ENCODE assay signal across 8 cellular contexts in the genomic region with DNA sequence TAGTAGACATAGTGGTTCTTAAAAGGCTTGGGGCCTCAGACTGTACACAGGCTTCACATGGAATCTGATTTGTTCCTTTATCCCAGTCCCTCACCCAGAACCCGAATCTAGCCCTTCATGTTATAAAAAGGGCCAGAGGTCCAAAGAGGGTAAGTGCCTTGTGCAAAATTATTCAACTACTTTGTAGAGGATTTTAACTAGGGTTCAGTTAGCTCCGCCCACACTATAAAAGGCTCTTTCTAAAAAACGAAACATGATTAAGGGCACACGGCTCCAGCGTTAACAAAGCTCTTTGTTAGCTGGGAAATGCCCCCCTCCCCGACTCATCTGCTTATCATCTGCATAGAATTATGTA. TPM values are rescaled to one million over a fixed set of nuclear protein-coding genes. Genes with fewer than 3 reads are reported as not detected.
A peak's percentile ranks its signal among the peaks of the same experiment; 100 is the strongest.
DNase-seq lines count a peak whose midpoint lies in the region; ATAC-seq and TF ChIP-seq lines count a peak whose summit lies in the region.

No MANE protein-coding gene starts in this region.

- peak overlapping the region; percentile 82 for H3K4me3 Mint-ChIP-seq in activated CD4-positive, alpha-beta T cell treated with anti-CD3 and anti-CD28 coated beads for 36 hours
- H3K4me3 Mint-ChIP-seq in WTC11: peak overlapping the region; percentile 85

- peaks cover 1% of the 10 kb centered on the region for H3K36me3 Mint-ChIP-seq in activated CD4-positive, alpha-beta T cell treated with anti-CD3 and anti-CD28 coated beads for 36 hours (ENCODE audit: low read depth)
- peaks cover 19% of the 10 kb centered on the region for H3K36me3 Mint-ChIP-seq in WTC11

- intact Hi-C loops in activated CD4-positive, alpha-beta T cell treated with anti-CD3 and anti-CD28 coated beads for 36 hours (cut with DNase I, micrococcal nuclease): loop anchor here (1.0 to 10.0 kb wide), 6 partner anchors 64 to 584 kb away; no protein-coding TSS in a partner anchor

- TF ChIP-seq CTCF in WTC11 (IDR thresholded peaks at IDR 0.05) (no peak), suprapubic skin (IDR thresholded peaks at IDR 0.05) (no peak), WERI-Rb-1 (IDR thresholded peaks at IDR 0.05; ENCODE audit: low read depth, low read length) (no peak), GM10266 (IDR thresholded peaks at IDR 0.05; ENCODE audit: control insufficient read depth, insufficient read depth, low read depth, missing control alignments) (no peak)

- TF ChIP-seq EP300 in suprapubic skin (IDR thresholded peaks at IDR 0.05): no peak

- 10% methylated on average over 6 of the region's 6 CpGs for WGBS in suprapubic skin

- H3K27ac ChIP-seq in iPS-18a (ENCODE audit: low read length): no peak overlapping the region
- H3K27ac ChIP-seq in suprapubic skin: no peak overlapping the region
- H3K27ac ChIP-seq in WERI-Rb-1: no peak overlapping the region

- CTCF ChIA-PET in activated CD4-positive, alpha-beta T cell treated with anti-CD3 and anti-CD28 coated beads for 36 hours (lab: Charles Lee): interaction anchor here (0.5 to 5.5 kb wide), 9 partner anchors 17 to 532 kb away, joined by 3 to 84 read pairs (median 4); no protein-coding TSS in a partner anchor
- CTCF ChIA-PET in WTC11 (lab: Charles Lee): interaction anchor here (0.6 to 4.2 kb wide), 45 partner anchors 11 to 534 kb away, joined by 3 to 69 read pairs (median 4); a partner anchor contains a TSS

- no peak overlapping the region for H3K9ac ChIP-seq in iPS-18a (ENCODE audit: low read length)

- no peak for DNase-seq in activated CD4-positive, alpha-beta T cell treated with anti-CD3 and anti-CD28 coated beads for 36 hours
- DNase-seq in activated CD4-positive, alpha-beta T cell treated with anti-CD3 and anti-CD28 coated beads, Interleukin-2, amount 50 U/mL, for 1 hour: no peak
- DNase-seq in WTC11 (ENCODE audit: low spot score) (no peak), suprapubic skin (ENCODE audit: low spot score in 2 of 2) (no peak), WERI-Rb-1 (no peak), GM10266 (ENCODE audit: extremely low spot score) (no peak), middle frontal gyrus (ENCODE audit: extremely low spot score, low spot score) (no peak)

- H3K9me3 ChIP-seq in iPS-18a (ENCODE audit: control insufficient read depth, low read depth, low read length) (no peaks in the 10 kb centered on the region), suprapubic skin (no peaks in the 10 kb centered on the region), WERI-Rb-1 (ENCODE audit: severe bottlenecking) (no peaks in the 10 kb centered on the region)

- H3K4me3 ChIP-seq in iPS-18a (ENCODE audit: low read length) (peak overlapping the region; percentile 72), suprapubic skin (peak overlapping the region; percentile 73), WERI-Rb-1 (ENCODE audit: low read depth, low read length) (no peak overlapping the region)

- H3K9me3 Mint-ChIP-seq in activated CD4-positive, alpha-beta T cell treated with anti-CD3 and anti-CD28 coated beads for 36 hours (ENCODE audit: low read depth): no peaks in the 10 kb centered on the region
- no peaks in the 10 kb centered on the region for H3K9me3 Mint-ChIP-seq in WTC11

- POLR2A ChIA-PET in activated CD4-positive, alpha-beta T cell treated with anti-CD3 and anti-CD28 coated beads for 36 hours (lab: Charles Lee): interaction anchor here (0.6 to 0.7 kb wide), 3 partner anchors 26 to 478 kb away, joined by 3 to 6 read pairs (median 3); no protein-coding TSS in a partner anchor
- POLR2A ChIA-PET in WTC11 (lab: Charles Lee): interaction anchor here (0.6 to 1.1 kb wide), 5 partner anchors 173 to 638 kb away, joined by 3 to 10 read pairs (median 3); no protein-coding TSS in a partner anchor

- peaks cover 16% of the 10 kb centered on the region for H3K4me1 Mint-ChIP-seq in activated CD4-positive, alpha-beta T cell treated with anti-CD3 and anti-CD28 coated beads for 36 hours
- H3K4me1 Mint-ChIP-seq in WTC11: peaks cover 8% of the 10 kb centered on the region

- no peak overlapping the region for H3K27ac Mint-ChIP-seq in activated CD4-positive, alpha-beta T cell treated with anti-CD3 and anti-CD28 coated beads for 36 hours
- H3K27ac Mint-ChIP-seq in WTC11: no peak overlapping the region

- peaks cover 13% of the 10 kb centered on the region for H3K27me3 ChIP-seq in iPS-18a (ENCODE audit: control insufficient read depth, insufficient read depth, low read length)
- peaks cover 19% of the 10 kb centered on the region for H3K27me3 ChIP-seq in suprapubic skin
- H3K27me3 ChIP-seq in WERI-Rb-1 (ENCODE audit: insufficient read depth, low read depth, severe bottlenecking): no peaks in the 10 kb centered on the region

- H3K4me1 ChIP-seq in iPS-18a (ENCODE audit: control insufficient read depth, low read depth, low read length) (peaks cover 4% of the 10 kb centered on the region), suprapubic skin (peaks cover 48% of the 10 kb centered on the region)

- TF ChIP-seq POLR2A in suprapubic skin (IDR thresholded peaks at IDR 0.05): no peak

- H3K36me3 ChIP-seq in iPS-18a (ENCODE audit: control insufficient read depth, low read depth, low read length): no peaks in the 10 kb centered on the region
- H3K36me3 ChIP-seq in suprapubic skin: no peaks in the 10 kb centered on the region
- H3K36me3 ChIP-seq in WERI-Rb-1: peaks cover 4% of the 10 kb centered on the region

- peak; percentile 3 for ATAC-seq in activated CD4-positive, alpha-beta T cell treated with anti-CD3 and anti-CD28 coated beads for 36 hours
- no peak for ATAC-seq in WTC11

- H3K27me3 Mint-ChIP-seq in activated CD4-positive, alpha-beta T cell treated with anti-CD3 and anti-CD28 coated beads for 36 hours: peaks cover 20% of the 10 kb centered on the region
- H3K27me3 Mint-ChIP-seq in WTC11 (ENCODE audit: low read depth): peaks cover 19% of the 10 kb centered on the region

TF ChIP-seq in WTC11, 78 proteins besides CTCF, POLR2A, EP300 and RAD21:
- TF ChIP-seq, protein P1, sequence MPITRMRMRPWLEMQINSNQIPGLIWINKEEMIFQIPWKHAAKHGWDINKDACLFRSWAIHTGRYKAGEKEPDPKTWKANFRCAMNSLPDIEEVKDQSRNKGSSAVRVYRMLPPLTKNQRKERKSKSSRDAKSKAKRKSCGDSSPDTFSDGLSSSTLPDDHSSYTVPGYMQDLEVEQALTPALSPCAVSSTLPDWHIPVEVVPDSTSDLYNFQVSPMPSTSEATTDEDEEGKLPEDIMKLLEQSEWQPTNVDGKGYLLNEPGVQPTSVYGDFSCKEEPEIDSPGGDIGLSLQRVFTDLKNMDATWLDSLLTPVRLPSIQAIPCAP (CRISPR knock-in tag; IDR thresholded peaks at IDR 0.05): no peak
- TF ChIP-seq, protein P2, sequence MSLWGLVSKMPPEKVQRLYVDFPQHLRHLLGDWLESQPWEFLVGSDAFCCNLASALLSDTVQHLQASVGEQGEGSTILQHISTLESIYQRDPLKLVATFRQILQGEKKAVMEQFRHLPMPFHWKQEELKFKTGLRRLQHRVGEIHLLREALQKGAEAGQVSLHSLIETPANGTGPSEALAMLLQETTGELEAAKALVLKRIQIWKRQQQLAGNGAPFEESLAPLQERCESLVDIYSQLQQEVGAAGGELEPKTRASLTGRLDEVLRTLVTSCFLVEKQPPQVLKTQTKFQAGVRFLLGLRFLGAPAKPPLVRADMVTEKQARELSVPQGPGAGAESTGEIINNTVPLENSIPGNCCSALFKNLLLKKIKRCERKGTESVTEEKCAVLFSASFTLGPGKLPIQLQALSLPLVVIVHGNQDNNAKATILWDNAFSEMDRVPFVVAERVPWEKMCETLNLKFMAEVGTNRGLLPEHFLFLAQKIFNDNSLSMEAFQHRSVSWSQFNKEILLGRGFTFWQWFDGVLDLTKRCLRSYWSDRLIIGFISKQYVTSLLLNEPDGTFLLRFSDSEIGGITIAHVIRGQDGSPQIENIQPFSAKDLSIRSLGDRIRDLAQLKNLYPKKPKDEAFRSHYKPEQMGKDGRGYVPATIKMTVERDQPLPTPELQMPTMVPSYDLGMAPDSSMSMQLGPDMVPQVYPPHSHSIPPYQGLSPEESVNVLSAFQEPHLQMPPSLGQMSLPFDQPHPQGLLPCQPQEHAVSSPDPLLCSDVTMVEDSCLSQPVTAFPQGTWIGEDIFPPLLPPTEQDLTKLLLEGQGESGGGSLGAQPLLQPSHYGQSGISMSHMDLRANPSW (CRISPR knock-in tag; conservative IDR thresholded peaks at IDR 0.05; ENCODE audit: low read depth): no peak
- no peak for TF ChIP-seq ATF1 (CRISPR knock-in tag; IDR thresholded peaks at IDR 0.05)
- no peak for TF ChIP-seq RORB (CRISPR knock-in tag; IDR thresholded peaks at IDR 0.05)
- TF ChIP-seq MYBL2 (CRISPR knock-in tag; IDR thresholded peaks at IDR 0.05): no peak
- TF ChIP-seq RELA (CRISPR knock-in tag; IDR thresholded peaks at IDR 0.05; ENCODE audit: borderline replicate concordance): no peak

RNA-seq across cellular contexts. Expression of a gene that starts 3.2 kb away (rescaled TPM):
- total RNA-seq in activated CD4-positive, alpha-beta T cell treated with anti-CD3 and anti-CD28 coated beads for 36 hours: 10 to 100 TPM in 1 of 2 experiments, 1 to 10 TPM in 1; 8.9 to 11.5 TPM
- total RNA-seq in WTC11 (2021) (31.7 to 44.4 TPM (median 32.9 TPM) in 3 replicates), suprapubic skin (10 to 100 TPM in 2 of 4 donors, 1 to 10 TPM in 2; 6.6 to 16.7 (median 10.2) TPM)
